ENCODE assay signal across 13 cellular contexts in the genomic region with DNA sequence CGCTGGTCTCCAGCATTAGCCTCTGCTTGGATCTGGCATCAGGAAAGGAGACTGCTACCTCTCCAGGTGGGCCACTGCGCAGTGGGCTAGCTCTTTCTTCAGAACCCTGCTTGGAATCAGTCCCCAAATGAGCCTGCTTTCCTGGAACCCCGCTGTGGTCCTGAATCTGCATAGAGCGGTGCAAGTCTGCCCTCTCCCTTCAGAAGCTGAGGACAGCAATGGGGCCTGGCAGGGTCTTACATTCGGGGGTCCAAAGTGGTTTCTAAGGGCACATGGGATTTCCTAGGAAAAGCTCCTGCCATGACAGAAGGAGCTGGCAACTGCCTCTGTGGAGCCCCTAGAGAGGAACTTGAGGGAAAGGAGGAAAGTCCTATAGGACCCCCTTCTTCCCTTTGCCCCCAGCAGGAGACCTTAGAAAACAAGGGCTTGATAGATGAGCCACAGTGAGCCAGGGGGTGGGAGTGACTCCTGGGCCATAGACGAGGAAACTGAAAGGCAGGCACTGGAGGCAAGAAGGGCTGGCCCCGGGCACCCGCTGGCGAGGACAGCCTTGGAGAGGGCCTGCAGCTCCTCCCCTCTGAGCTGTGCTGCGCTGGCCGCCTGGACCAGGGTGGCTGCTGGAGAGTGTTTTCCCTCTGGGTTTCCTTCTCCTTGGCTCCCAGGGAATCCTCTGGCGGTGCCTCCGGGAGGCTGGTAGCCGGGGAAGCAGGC. TPM values are rescaled to one million over a fixed set of nuclear protein-coding genes. Genes with fewer than 3 reads are reported as not detected.
DNase-seq lines count a peak whose midpoint lies in the region; ATAC-seq and TF ChIP-seq lines count a peak whose summit lies in the region.
"Had no signal": no experiment of that assay in that cellular context is flagged by ENCODE, and none has a peak within 500 bp of the region (broad histone marks: within the 10 kb centered on the region; RNA-seq: fewer than 3 reads in every experiment).

No MANE protein-coding gene starts in this region.

- H3K36me3 ChIP-seq in iPS-18a (ENCODE audit: control insufficient read depth, low read depth, low read length) (no peaks in the 10 kb centered on the region), WERI-Rb-1 (no peaks in the 10 kb centered on the region)
- H3K36me3 ChIP-seq: neutrophil had no signal

- H3K4me1 ChIP-seq in iPS-18a (ENCODE audit: control insufficient read depth, low read depth, low read length) = peaks cover 6% of the 10 kb centered on the region

- ATAC-seq in T-helper 17 cell (no peak), GM19328 (IDR thresholded peaks at IDR 0.05; ENCODE audit: unreplicated experiment) (no peak), HG03457 (IDR thresholded peaks at IDR 0.05; ENCODE audit: unreplicated experiment) (no peak)
- ATAC-seq: stimulated activated memory B cell treated with anti-CD40 and anti-IgM and Interleukin-4, amounts not matched to agents 10 μg/mL and 1 μg/mL and 100 μg/mL, for 72 hours had no signal

- no peak overlapping the region for H3K27ac ChIP-seq in iPS-18a (ENCODE audit: low read length)
- H3K27ac ChIP-seq in WERI-Rb-1 = no peak overlapping the region
- H3K27ac ChIP-seq: neutrophil had no signal

- peaks cover 21% of the 10 kb centered on the region for H3K4me1 Mint-ChIP-seq in T-helper 17 cell

- peak overlapping the region; percentile 81 for H3K4me3 Mint-ChIP-seq in T-helper 17 cell
- H3K4me3 Mint-ChIP-seq: stimulated activated memory B cell treated with anti-CD40 and anti-IgM and Interleukin-4, amounts not matched to agents 10 μg/mL and 1 μg/mL and 100 μg/mL, for 72 hours had no signal

- H3K27me3 ChIP-seq in iPS-18a (ENCODE audit: control insufficient read depth, insufficient read depth, low read length) (peaks cover 78% of the 10 kb centered on the region), WERI-Rb-1 (ENCODE audit: insufficient read depth, low read depth, severe bottlenecking) (peaks cover 93% of the 10 kb centered on the region)

- peaks cover 2% of the 10 kb centered on the region for H3K36me3 Mint-ChIP-seq in T-helper 17 cell (ENCODE audit: low read depth)
- H3K36me3 Mint-ChIP-seq: immature natural killer cell had no signal

- H3K9me3 ChIP-seq in T-helper 17 cell (ENCODE audit: control insufficient read depth, low read length, poor library complexity, severe bottlenecking) = no peaks in the 10 kb centered on the region
- H3K9me3 ChIP-seq in iPS-18a (ENCODE audit: control insufficient read depth, low read depth, low read length) = no peaks in the 10 kb centered on the region
- H3K9me3 ChIP-seq in WERI-Rb-1 (ENCODE audit: severe bottlenecking) = peaks cover 10% of the 10 kb centered on the region
- H3K9me3 ChIP-seq: neutrophil had no signal

- peak overlapping the region; percentile 64 for H3K4me3 ChIP-seq in iPS-18a (ENCODE audit: low read length)
- no peak overlapping the region for H3K4me3 ChIP-seq in WERI-Rb-1 (ENCODE audit: low read depth, low read length)

- H3K27me3 Mint-ChIP-seq in T-helper 17 cell = peaks cover 77% of the 10 kb centered on the region

- H3K27ac Mint-ChIP-seq in T-helper 17 cell = no peak overlapping the region
- H3K27ac Mint-ChIP-seq: immature natural killer cell; stimulated activated memory B cell treated with anti-CD40 and anti-IgM and Interleukin-4, amounts not matched to agents 10 μg/mL and 1 μg/mL and 100 μg/mL, for 72 hours had no signal

- TF ChIP-seq CTCF in WERI-Rb-1 (IDR thresholded peaks at IDR 0.05; ENCODE audit: low read depth, low read length) = no peak

- H3K9ac ChIP-seq in iPS-18a (ENCODE audit: low read length) = no peak overlapping the region

- peak; percentile 14 for DNase-seq in NCI-H187 treated with DMSO at 0.1 percent for 48 hours (lab: John Stamatoyannopoulos, UW)
- DNase-seq in NCI-H187 (lab: John Stamatoyannopoulos, UW) = no peak
- no peak for DNase-seq in T-helper 17 cell
- DNase-seq in retina = peak; percentile 72
- DNase-seq in WERI-Rb-1 = no peak
- DNase-seq: immature natural killer cell, NCI-H1417 treated with DMSO at 0.1 percent for 48 hours had no signal

RNA-seq across cellular contexts. Expression of gene VSTM2B, which starts 1.4 kb away (rescaled TPM):
- total RNA-seq in T-helper 17 cell = not detected
- total RNA-seq: A673 had no signal

Comparison
In these comparisons a context has a peak if more than half of its experiments do, and no peak if none do; other contexts are left out.
1. DNase-seq: peak in NCI-H187 treated with DMSO at 0.1 percent for 48 hours (single experiment) and retina (single experiment); none in NCI-H187 (0 of 2), T-helper 17 cell (0 of 3) and WERI-Rb-1 (single experiment).